Comparison of ENCODE assay signal across 11 cellular contexts in the genomic region with DNA sequence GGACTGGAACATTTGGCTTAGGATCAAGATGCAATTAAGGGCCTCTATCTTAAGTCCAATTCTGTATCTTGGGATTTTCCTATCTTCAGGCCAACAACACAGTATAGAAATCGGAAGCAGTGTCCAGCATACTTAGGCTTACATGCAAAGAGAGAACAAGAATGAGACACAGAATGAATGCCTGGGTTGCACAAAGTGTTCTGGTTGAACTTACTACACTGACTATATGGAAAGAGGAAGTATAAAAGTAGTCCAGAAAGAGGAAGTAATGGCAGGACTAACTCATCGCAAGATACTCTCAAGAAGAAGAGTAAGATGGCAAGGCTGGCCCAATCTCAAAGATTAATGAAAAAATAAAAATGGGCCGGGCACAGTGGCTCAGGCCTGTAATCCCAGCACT.
A peak's percentile ranks its signal among the peaks of the same experiment; 100 is the strongest.
DNase-seq lines count a peak whose midpoint lies in the region; ATAC-seq and TF ChIP-seq lines count a peak whose summit lies in the region.
"Had no signal": no experiment of that assay in that cellular context is flagged by ENCODE, and none has a peak within 500 bp of the region (broad histone marks: within the 10 kb centered on the region; RNA-seq: fewer than 3 reads in every experiment).

No MANE protein-coding gene starts in this region.

- in situ Hi-C loops in G401 (cut with HindIII; ENCODE audit: low sequenced_read_pairs), result no loop called here

- no peak overlapping the region for H2AK5ac ChIP-seq in mesendoderm (ENCODE audit: low read length)

- TF ChIP-seq CTCF in CD14-positive monocyte (IDR thresholded peaks at IDR 0.05) (no peak), SU-DHL-6 (IDR thresholded peaks at IDR 0.05; ENCODE audit: insufficient read depth, low read length, poor library complexity, severe bottlenecking) (no peak), breast epithelium (IDR thresholded peaks at IDR 0.05) (no peak)

- H3K79me2 ChIP-seq in SU-DHL-6 (ENCODE audit: insufficient read depth, low read length), result no peaks in the 10 kb centered on the region
- no peaks in the 10 kb centered on the region for H3K79me2 ChIP-seq in mesendoderm (ENCODE audit: control insufficient read depth, insufficient read depth, low read length)

- H3K4me3 Mint-ChIP-seq in CD14-positive monocyte, result no peak overlapping the region

- H3K9ac ChIP-seq in SU-DHL-6 (ENCODE audit: low read length), result no peak overlapping the region
- no peak overlapping the region for H3K9ac ChIP-seq in mesendoderm (ENCODE audit: low read length)
- H3K9ac ChIP-seq: SK-N-SH had no signal

- H3K79me1 ChIP-seq in mesendoderm (ENCODE audit: low read length), result no peaks in the 10 kb centered on the region

- no peak overlapping the region for H2BK120ac ChIP-seq in mesendoderm (ENCODE audit: low read depth, low read length)

- no peak overlapping the region for H3K56ac ChIP-seq in mesendoderm (ENCODE audit: low read length)

- no peak overlapping the region for H4K5ac ChIP-seq in mesendoderm (ENCODE audit: low read length)

- no peak overlapping the region for H2AFZ ChIP-seq in SU-DHL-6 (ENCODE audit: low read depth, low read length, severe bottlenecking)

- DNase-seq in CD14-positive monocyte (ENCODE audit: low spot score) (peak; percentile 53), NCI-H345 (lab: John Stamatoyannopoulos, UW) (no peak), breast epithelium (ENCODE audit: low spot score in 2 of 2) (no peak), G401 (ENCODE audit: low spot score) (no peak), mesendoderm (no peak)
- DNase-seq: NCI-H1417, SK-N-SH had no signal

- H3K4me3 ChIP-seq in SU-DHL-6 (ENCODE audit: insufficient read depth, low read length, poor library complexity, severe bottlenecking) (no peak overlapping the region), breast epithelium (no peak overlapping the region), mesendoderm (ENCODE audit: low read length) (no peak overlapping the region)

- ATAC-seq in GM19452 (IDR thresholded peaks at IDR 0.05; ENCODE audit: unreplicated experiment) (peak; percentile 71), HG03159 (IDR thresholded peaks at IDR 0.05; ENCODE audit: unreplicated experiment) (peak; percentile 75)
- ATAC-seq: esophagus mucosa had no signal

- H3K9me3 ChIP-seq in SU-DHL-6 (ENCODE audit: insufficient read depth, low read length) (no peaks in the 10 kb centered on the region), breast epithelium (no peaks in the 10 kb centered on the region)
- H3K9me3 ChIP-seq: SK-N-SH had no signal

- H3K23ac ChIP-seq in mesendoderm (ENCODE audit: low read length), result no peak overlapping the region

- H4K8ac ChIP-seq in mesendoderm (ENCODE audit: low read depth, low read length), result no peak overlapping the region

- H3K27ac ChIP-seq in SU-DHL-6 (ENCODE audit: low read depth, low read length), result peak overlapping the region; percentile 15
- no peak overlapping the region for H3K27ac ChIP-seq in breast epithelium
- no peak overlapping the region for H3K27ac ChIP-seq in mesendoderm (ENCODE audit: low read depth, low read length)

- intact Hi-C loops in CD14-positive monocyte (cut with micrococcal nuclease), result no loop called here
- intact Hi-C loops in breast epithelium (cut with DNase I; ENCODE audit: low total_unique reads), result no loop called here

- H2BK15ac ChIP-seq in mesendoderm (replicated peaks; ENCODE audit: low read depth), result no peak overlapping the region

- H4K20me1 ChIP-seq in SU-DHL-6 (ENCODE audit: low read depth, low read length), result no peaks in the 10 kb centered on the region

- H3F3A ChIP-seq in SU-DHL-6 (ENCODE audit: insufficient read depth), result no peaks in the 10 kb centered on the region

- no peak overlapping the region for H3K4ac ChIP-seq in mesendoderm (ENCODE audit: low read depth, low read length)

- H3K18ac ChIP-seq in mesendoderm (ENCODE audit: low read length), result no peak overlapping the region

- H3K9me2 ChIP-seq in SU-DHL-6 (replicated peaks; ENCODE audit: insufficient read depth, low read length), result no peaks in the 10 kb centered on the region
- H3K9me2 ChIP-seq: SK-N-SH had no signal

- no peaks in the 10 kb centered on the region for H3K27me3 Mint-ChIP-seq in CD14-positive monocyte (ENCODE audit: low read depth in 3 of 3)

- no peaks in the 10 kb centered on the region for H3K4me1 ChIP-seq in breast epithelium
- no peaks in the 10 kb centered on the region for H3K4me1 ChIP-seq in mesendoderm (ENCODE audit: control insufficient read depth, low read depth, low read length)

- no CpG with 5 or more reads among the region's 3 CpGs for WGBS in mesendoderm (ENCODE audit: extremely low coverage, insufficient coverage, low lambda C conversion rate)

- no peaks in the 10 kb centered on the region for H3K4me1 Mint-ChIP-seq in CD14-positive monocyte

- no peak overlapping the region for H3K27ac Mint-ChIP-seq in CD14-positive monocyte

- H3K36me3 Mint-ChIP-seq in CD14-positive monocyte, result peaks cover 4 to 6% of the 10 kb centered on the region in 2 donors

- H3K36me3 ChIP-seq in SU-DHL-6 (ENCODE audit: low read length), result no peaks in the 10 kb centered on the region
- H3K36me3 ChIP-seq in breast epithelium, result no peaks in the 10 kb centered on the region
- H3K36me3 ChIP-seq in mesendoderm (ENCODE audit: control insufficient read depth, insufficient read depth, low read length), result no peaks in the 10 kb centered on the region

- no peak overlapping the region for H2BK5ac ChIP-seq in mesendoderm (ENCODE audit: low read length)

- H3K27me3 ChIP-seq in SU-DHL-6 (ENCODE audit: low read length) (no peaks in the 10 kb centered on the region), breast epithelium (no peaks in the 10 kb centered on the region), mesendoderm (ENCODE audit: insufficient read depth, low read length, poor library complexity) (no peaks in the 10 kb centered on the region)

- H3K9me3 Mint-ChIP-seq in CD14-positive monocyte, result peaks cover 0 to 2% (median 0%) of the 10 kb centered on the region in 7 donors

- no peak for TF ChIP-seq POLR2A in breast epithelium (IDR thresholded peaks at IDR 0.05)

- H3K4me2 ChIP-seq in SU-DHL-6 (ENCODE audit: low read depth, low read length, poor library complexity, severe bottlenecking) (peak overlapping the region; percentile 31), mesendoderm (ENCODE audit: low read length) (no peak overlapping the region)
- H3K4me2 ChIP-seq: SK-N-SH had no signal
